ENCODE assay signal across 11 cellular contexts in the genomic region with DNA sequence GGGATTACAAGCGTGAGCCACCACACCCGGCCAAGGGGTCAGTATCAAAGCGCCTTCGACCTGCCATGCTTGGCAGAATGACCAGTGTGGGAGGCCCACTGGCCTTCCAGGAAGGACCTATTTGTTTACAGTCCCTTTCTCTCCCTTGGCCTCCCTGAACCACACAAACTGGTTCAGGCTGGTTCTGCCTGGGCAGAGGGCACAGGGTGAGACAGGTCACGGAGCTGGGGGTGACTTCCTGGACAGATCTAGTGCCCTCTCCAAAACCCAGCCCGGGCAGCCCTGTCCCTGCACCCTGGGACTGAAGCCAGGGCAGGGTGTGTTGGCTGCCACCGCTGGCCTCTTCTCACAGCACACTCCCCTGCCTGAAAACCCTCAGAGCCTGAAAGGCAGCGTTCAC. TPM values are rescaled to one million over a fixed set of nuclear protein-coding genes. Genes with fewer than 3 reads are reported as not detected.
A peak's percentile ranks its signal among the peaks of the same experiment; 100 is the strongest.
DNase-seq lines count a peak whose midpoint lies in the region; ATAC-seq, FAIRE-seq and TF ChIP-seq lines count a peak whose summit lies in the region.
"Had no signal": no experiment of that assay in that cellular context is flagged by ENCODE, and none has a peak within 500 bp of the region (broad histone marks: within the 10 kb centered on the region; RNA-seq: fewer than 3 reads in every experiment).

No MANE protein-coding gene starts in this region.

- no peak for TF ChIP-seq EP300 in HepG2 (IDR thresholded peaks at IDR 0.05; ENCODE audit: low read depth in 2 of 2, low read length in 2 of 2)
- TF ChIP-seq EP300 in HepG2 (CRISPR knock-in tag; IDR thresholded peaks at IDR 0.05; ENCODE audit: borderline replicate concordance) = no peak

- TF ChIP-seq POLR2A in HepG2 (IDR thresholded peaks at IDR 0.05; ENCODE audit: insufficient read depth in 1 of 2, low read depth in 2 of 2, low read length in 2 of 2) = no peak

- TF ChIP-seq CTCF in HepG2 (CRISPR knock-in tag; IDR thresholded peaks at IDR 0.05) = no peak

- TF ChIP-seq RAD21 in HepG2 (CRISPR knock-in tag; IDR thresholded peaks at IDR 0.05) = no peak

- no peaks in the 10 kb centered on the region for H3K79me2 ChIP-seq in HepG2 (ENCODE audit: insufficient read depth, low read length)

- peaks cover 3 to 4% of the 10 kb centered on the region in 2 experiments; a peak in 3 of 5 replicates for H3K27me3 ChIP-seq in HepG2 (ENCODE audit: control insufficient read depth in 1 of 2, insufficient read depth in 2 of 2, low read length in 2 of 2)

- H3K27ac ChIP-seq in angular gyrus (ENCODE audit: low read depth, low read length) (peak overlapping the region; percentile 98), HepG2 (ENCODE audit: extremely low read length, insufficient read depth, low read length) (no peak overlapping the region), substantia nigra (ENCODE audit: low read depth, low read length, poor library complexity, severe bottlenecking) (peak overlapping the region; percentile 100)

- POLR2A ChIA-PET in HepG2 (lab: Yijun Ruan, JAX) = no interaction called here

- H3K36me3 Mint-ChIP-seq in T-helper 2 cell treated with Interferon-gamma antibody and Interleukin-4, amounts not matched to agents 5 μg/mL and 100 μg/mL, for 36 hours (ENCODE audit: low read depth) = peaks cover 57% of the 10 kb centered on the region

- H3K9me3 Mint-ChIP-seq in T-helper 2 cell treated with Interferon-gamma antibody and Interleukin-4, amounts not matched to agents 5 μg/mL and 100 μg/mL, for 36 hours = no peaks in the 10 kb centered on the region

- H3K36me3 ChIP-seq in HepG2 (replicated peaks in 1 of 2; ENCODE audit: control insufficient read depth in 1 of 2, insufficient read depth in 2 of 2, low read length in 2 of 2) = peaks cover 0 to 11% of the 10 kb centered on the region in 2 experiments; a peak in 2 of 5 replicates

- in situ Hi-C loops in HepG2 (cut with HindIII; ENCODE audit: extremely low pct_ligation_motif_present, low pct_unique_long_range_greater_than_20kb) = no loop called here

- H3K4me3 ChIP-seq in HepG2 (replicated peaks in 1 of 3; ENCODE audit: insufficient read depth in 1 of 3, low read depth in 2 of 3, low read length in 3 of 3) = no peak overlapping the region

- no peak for FAIRE-seq in HepG2 (lab: Jason Lieb, UNC)
- FAIRE-seq: A204.1, colon had no signal

- H3K9me3 ChIP-seq in HepG2 (ENCODE audit: low read length) = no peaks in the 10 kb centered on the region

- no peak overlapping the region for H2AFZ ChIP-seq in HepG2 (ENCODE audit: low read length)

- intact Hi-C loops in HepG2 (cut with micrococcal nuclease; ENCODE audit: unreplicated experiment) = no loop called here

- CTCF ChIA-PET in HepG2 (lab: Yijun Ruan, JAX; ENCODE audit: low intra/inter-chr PET ratio, low total read pairs) = no interaction called here

- no peaks in the 10 kb centered on the region for H4K20me1 ChIP-seq in HepG2 (ENCODE audit: insufficient read depth, low read length)

- no peaks in the 10 kb centered on the region for H3K27me3 Mint-ChIP-seq in T-helper 2 cell treated with Interferon-gamma antibody and Interleukin-4, amounts not matched to agents 5 μg/mL and 100 μg/mL, for 36 hours (ENCODE audit: low read depth)

- no TSS peak for BruUV-seq in HepG2 (replicated peaks; lab: Mats Ljungman, UMichigan)

- peak overlapping the region; percentile 73 for H3K27ac Mint-ChIP-seq in T-helper 2 cell treated with Interferon-gamma antibody and Interleukin-4, amounts not matched to agents 5 μg/mL and 100 μg/mL, for 36 hours

- 67% methylated on average over 3 of the region's 8 CpGs for WGBS in HepG2 (ENCODE audit: low lambda C conversion rate)

- H3K9ac ChIP-seq in HepG2 (ENCODE audit: insufficient read depth, low read depth, low read length) = no peak overlapping the region

- no peak for DNase-seq in T-helper 2 cell treated with Interferon-gamma antibody and Interleukin-4, amounts not matched to agents 5 μg/mL and 100 μg/mL, for 36 hours (ENCODE audit: low spot score)
- DNase-seq in T-helper 2 cell (no peak), HepG2 (ENCODE audit: low spot score) (no peak), substantia nigra (lab: John Stamatoyannopoulos, UW) (peak in 2 of 49 donors; percentile 15 to 29), HuH-7.5 (ENCODE audit: low spot score) (no peak), inferior parietal cortex (ENCODE audit: extremely low spot score) (no peak)
- DNase-seq in stimulated activated CD4-positive, alpha-beta T cell treated with anti-CD3 and anti-CD28 coated beads, Interleukin-4, amount 100 ng/mL, for 1 hour = no peak
- DNase-seq: NCI-H1694 treated with DMSO at 0.1 percent for 48 hours had no signal

- peaks cover 53% of the 10 kb centered on the region for H3K4me1 Mint-ChIP-seq in T-helper 2 cell treated with Interferon-gamma antibody and Interleukin-4, amounts not matched to agents 5 μg/mL and 100 μg/mL, for 36 hours (ENCODE audit: low read depth)

- no peak overlapping the region for H3K4me3 Mint-ChIP-seq in T-helper 2 cell treated with Interferon-gamma antibody and Interleukin-4, amounts not matched to agents 5 μg/mL and 100 μg/mL, for 36 hours

- no peak for ATAC-seq in HepG2

- H3K4me2 ChIP-seq in HepG2 (ENCODE audit: low read depth, low read length) = no peak overlapping the region

- H3K4me1 ChIP-seq in HepG2 (ENCODE audit: insufficient read depth, low read length) = peaks cover 37% of the 10 kb centered on the region

TF ChIP-seq in HepG2, 621 proteins besides CTCF, POLR2A, EP300 and RAD21 (continues in another document):
- no peak for TF ChIP-seq MTF2 (CRISPR knock-in tag; IDR thresholded peaks at IDR 0.05; ENCODE audit: borderline replicate concordance)

RNA-seq across cellular contexts. Expression of a gene that starts 11.3 kb away (rescaled TPM):
- total RNA-seq in HepG2 (2016; rRNA removed; fragmentation: Illumina TruSeq; extraction: Trizol) = 3.2 and 3.8 TPM in 2 replicates
- total RNA-seq in HepG2 (2016; cell fraction: cytosol; rRNA removed; fragmentation: Illumina TruSeq; extraction: Trizol; ENCODE audit: low read depth) = 1.5 TPM in 2 replicates
- 3.0 and 4.1 TPM in 2 replicates for total RNA-seq in HepG2 (2016; cell fraction: insoluble cytoplasmic fraction; rRNA removed; fragmentation: Illumina TruSeq; extraction: Trizol)
- total RNA-seq in HepG2 (2016; cell fraction: membrane; rRNA removed; fragmentation: Illumina TruSeq; extraction: Trizol) = 2.6 and 2.8 TPM in 2 replicates
- 1.9 and 2.3 TPM in 2 replicates for total RNA-seq in HepG2 (2016; cell fraction: nucleus; rRNA removed; fragmentation: Illumina TruSeq; extraction: Trizol)
- polyA plus RNA-seq in HepG2 (2011; rRNA removed) = 2.9 TPM in 2 replicates
- polyA plus RNA-seq in HepG2 (2011; cell fraction: cytosol; rRNA removed) = 1.7 and 4.1 TPM in 2 replicates
- 3.9 and 4.0 TPM in 2 replicates for polyA plus RNA-seq in HepG2 (2011; cell fraction: nucleus; rRNA removed)
- polyA plus RNA-seq in HepG2 (2012) = 0.71 and 1.4 TPM in 2 replicates
- polyA plus RNA-seq in HepG2 (2016; cell fraction: cytosol; fragmentation: Illumina TruSeq; extraction: Trizol; ENCODE audit: low read depth) = 0.36 and 0.54 TPM in 2 replicates
- 2.4 and 2.7 TPM in 2 replicates for polyA plus RNA-seq in HepG2 (2016; cell fraction: insoluble cytoplasmic fraction; fragmentation: Illumina TruSeq; extraction: Trizol; ENCODE audit: low read depth)
- polyA plus RNA-seq in HepG2 (2016; cell fraction: membrane; fragmentation: Illumina TruSeq; extraction: Trizol; ENCODE audit: low read depth) = 1.1 and 1.4 TPM in 2 replicates
- polyA plus RNA-seq in HepG2 (2016; cell fraction: nucleus; fragmentation: Illumina TruSeq; extraction: Trizol; ENCODE audit: insufficient read depth, low read depth) = 2.7 TPM in 2 replicates
- 2.0 and 6.9 TPM in 2 replicates for polyA minus RNA-seq in HepG2 (2011; rRNA and poly(A)+ RNA removed; ENCODE audit: low replicate concordance)
- 1.5 and 3.6 TPM in 2 replicates for polyA minus RNA-seq in HepG2 (2011; cell fraction: cytosol; rRNA and poly(A)+ RNA removed)
- 2.1 and 3.0 TPM in 2 replicates for polyA minus RNA-seq in HepG2 (2011; cell fraction: nucleus; rRNA and poly(A)+ RNA removed)

RNA-seq across cellular contexts. Expression of a gene that starts 38.5 kb away (rescaled TPM):
- 34.4 and 34.8 TPM in 2 replicates for total RNA-seq in HepG2 (2016; rRNA removed; fragmentation: Illumina TruSeq; extraction: Trizol)
- total RNA-seq in HepG2 (2016; cell fraction: cytosol; rRNA removed; fragmentation: Illumina TruSeq; extraction: Trizol; ENCODE audit: low read depth) = 28.6 and 28.9 TPM in 2 replicates
- total RNA-seq in HepG2 (2016; cell fraction: insoluble cytoplasmic fraction; rRNA removed; fragmentation: Illumina TruSeq; extraction: Trizol) = 29.0 and 35.2 TPM in 2 replicates
- total RNA-seq in HepG2 (2016; cell fraction: membrane; rRNA removed; fragmentation: Illumina TruSeq; extraction: Trizol) = 73.3 and 76.2 TPM in 2 replicates
- total RNA-seq in HepG2 (2016; cell fraction: nucleus; rRNA removed; fragmentation: Illumina TruSeq; extraction: Trizol) = 17.3 and 21.4 TPM in 2 replicates
- 17.7 and 19.6 TPM in 2 replicates for polyA plus RNA-seq in HepG2 (2011; rRNA removed)
- 18.1 TPM in 2 replicates for polyA plus RNA-seq in HepG2 (2011; cell fraction: cytosol; rRNA removed)
- 13.1 and 14.3 TPM in 2 replicates for polyA plus RNA-seq in HepG2 (2011; cell fraction: nucleus; rRNA removed)
- polyA plus RNA-seq in HepG2 (2012) = 15.9 and 18.6 TPM in 2 replicates
- polyA plus RNA-seq in HepG2 (2016; cell fraction: cytosol; fragmentation: Illumina TruSeq; extraction: Trizol; ENCODE audit: low read depth) = 37.7 and 38.6 TPM in 2 replicates
- polyA plus RNA-seq in HepG2 (2016; cell fraction: insoluble cytoplasmic fraction; fragmentation: Illumina TruSeq; extraction: Trizol; ENCODE audit: low read depth) = 28.6 and 34.2 TPM in 2 replicates
- 64.1 and 65.3 TPM in 2 replicates for polyA plus RNA-seq in HepG2 (2016; cell fraction: membrane; fragmentation: Illumina TruSeq; extraction: Trizol; ENCODE audit: low read depth)
- polyA plus RNA-seq in HepG2 (2016; cell fraction: nucleus; fragmentation: Illumina TruSeq; extraction: Trizol; ENCODE audit: insufficient read depth, low read depth) = 29.3 and 31.8 TPM in 2 replicates
- polyA minus RNA-seq in HepG2 (2011; rRNA and poly(A)+ RNA removed; ENCODE audit: low replicate concordance) = 5.1 and 12.9 TPM in 2 replicates
- 8.3 and 8.7 TPM in 2 replicates for polyA minus RNA-seq in HepG2 (2011; cell fraction: cytosol; rRNA and poly(A)+ RNA removed)
- 6.7 and 10.4 TPM in 2 replicates for polyA minus RNA-seq in HepG2 (2011; cell fraction: nucleus; rRNA and poly(A)+ RNA removed)
